In genomic region chr16:75616541-75617010, GRCh38 we compare ENCODE assay signal across 20 cellular contexts. TPM values are rescaled to one million over a fixed set of nuclear protein-coding genes. Genes with fewer than 3 reads are reported as not detected.
DNase-seq lines count a peak whose midpoint lies in the region; ATAC-seq, FAIRE-seq and TF ChIP-seq lines count a peak whose summit lies in the region.
"Had no signal": no experiment of that assay in that cellular context is flagged by ENCODE, and none has a peak within 500 bp of the region (broad histone marks: within the 10 kb centered on the region; RNA-seq: fewer than 3 reads in every experiment).

No MANE protein-coding gene starts in this region.

- peak; percentile 25; the same call in 2 of the 3 replicates for ATAC-seq in GM12878
- ATAC-seq in HG03520 (IDR thresholded peaks at IDR 0.05; ENCODE audit: unreplicated experiment) = no peak
- ATAC-seq in HG02970 (IDR thresholded peaks at IDR 0.05; ENCODE audit: low FRiP score, unreplicated experiment) = no peak
- ATAC-seq: esophagus mucosa had no signal

- no peaks in the 10 kb centered on the region for H3K27me3 ChIP-seq in CD4-positive, alpha-beta memory T cell (ENCODE audit: insufficient read depth, low read length)
- no peaks in the 10 kb centered on the region for H3K27me3 ChIP-seq in GM12878 (replicated peaks in 1 of 2; ENCODE audit: control insufficient read depth in 2 of 2, insufficient read depth in 2 of 2, low read length in 1 of 2)
- H3K27me3 ChIP-seq: BE2C, neural progenitor cell, testis had no signal

- no TSS peak for BruUV-seq in GM12878 (replicated peaks; lab: Mats Ljungman, UMichigan)

- peaks cover 8% of the 10 kb centered on the region for H3K79me2 ChIP-seq in GM12878 (ENCODE audit: control insufficient read depth, insufficient read depth, low read length)

- no peaks in the 10 kb centered on the region for H3K9me3 ChIP-seq in CD4-positive, alpha-beta memory T cell (ENCODE audit: control insufficient read depth in 1 of 2, low read length in 2 of 2)
- H3K9me3 ChIP-seq in GM12878 (replicated peaks; ENCODE audit: control insufficient read depth, insufficient read depth, low read length) = no peaks in the 10 kb centered on the region
- H3K9me3 ChIP-seq: BE2C, testis had no signal

- H3K9me3 Mint-ChIP-seq in CD4-positive, alpha-beta memory T cell = no peaks in the 10 kb centered on the region
- H3K9me3 Mint-ChIP-seq in IgD-negative memory B cell = no peaks in the 10 kb centered on the region
- H3K9me3 Mint-ChIP-seq: brain; dendritic cell treated with granulocyte-macrophage colony-stimulating factor and Interleukin-4, amounts not matched to agents 40 ng/mL and 50 ng/mL, for 4 days; neural progenitor cell had no signal

- H3K4me3 ChIP-seq in CD4-positive, alpha-beta memory T cell (ENCODE audit: low read length in 2 of 2) = no peak overlapping the region
- H3K4me3 ChIP-seq in GM12878 = no peak overlapping the region
- H3K4me3 ChIP-seq: neural progenitor cell, testis had no signal

- peak in 4 of 5 donors; percentile 28 to 51 (median 36) for DNase-seq in CD4-positive, alpha-beta memory T cell
- DNase-seq in GM13977 (ENCODE audit: low spot score) = peak; percentile 12
- DNase-seq in GM12878 (ENCODE audit: low read depth, low spot score) = no peak
- DNase-seq in NCI-H510A (lab: John Stamatoyannopoulos, UW) = no peak
- DNase-seq: BE2C, DMS153, glutamatergic neuron, GOT3, MV-4-11, NCI-H2081 treated with DMSO at 0.1 percent for 48 hours, NCI-H526, testis had no signal

- H3K27ac ChIP-seq in CD4-positive, alpha-beta memory T cell (ENCODE audit: low read depth, low read length) = peak overlapping the region; percentile 57
- peak overlapping the region; percentile 68 for H3K27ac ChIP-seq in GM12878 (ENCODE audit: control insufficient read depth, insufficient read depth)
- H3K27ac ChIP-seq: neural progenitor cell, testis, VCaP had no signal

- H3K36me3 ChIP-seq in CD4-positive, alpha-beta memory T cell (ENCODE audit: insufficient read depth, low read length) = peaks cover 15% of the 10 kb centered on the region
- peaks cover 6 to 28% of the 10 kb centered on the region in 2 experiments for H3K36me3 ChIP-seq in GM12878 (ENCODE audit: control insufficient read depth in 2 of 2, insufficient read depth in 2 of 2, low read length in 1 of 2)
- H3K36me3 ChIP-seq: neural progenitor cell had no signal

- no peak for TF ChIP-seq POLR2A in GM12878 (IDR thresholded peaks at IDR 0.05; ENCODE audit: low read depth, low read length)

- no peak overlapping the region for H3K4me2 ChIP-seq in GM12878 (ENCODE audit: control insufficient read depth, insufficient read depth)
- H3K4me2 ChIP-seq: neural progenitor cell had no signal

- no peak overlapping the region for H3K9ac ChIP-seq in GM12878 (ENCODE audit: control insufficient read depth, insufficient read depth, low read length)
- H3K9ac ChIP-seq: neural progenitor cell had no signal

- 13% methylated on average over 4 of the region's 4 CpGs for WGBS in GM12878 (ENCODE audit: insufficient coverage, insufficient replicate concordance, low lambda C conversion rate, missing lambda C conversion rate)

- POLR2A ChIA-PET in CD4-positive, alpha-beta memory T cell (lab: Charles Lee; ENCODE audit: partially characterized antibody) = interaction anchor here (0.9 to 9.6 kb wide), 5 partner anchors 9 to 151 kb away, joined by 3 to 293 read pairs (median 3); partner anchors contain the start of genes GABARAPL2, KARS1, TERF2IP and TMEM170A
- POLR2A ChIA-PET in GM12878 (lab: Charles Lee) = no interaction called here

- peaks cover 42 to 55% of the 10 kb centered on the region in 2 donors for H3K36me3 Mint-ChIP-seq in CD4-positive, alpha-beta memory T cell
- H3K36me3 Mint-ChIP-seq in IgD-negative memory B cell = peaks cover 3% of the 10 kb centered on the region

- CTCF ChIA-PET in CD4-positive, alpha-beta memory T cell (lab: Charles Lee; ENCODE audit: partially characterized antibody) = interaction anchor here (1.2 to 2.2 kb wide), 7 partner anchors 10 to 383 kb away, joined by 3 to 11 read pairs (median 4); partner anchors contain the start of genes KARS1 and TERF2IP
- CTCF ChIA-PET in GM12878 (lab: Yijun Ruan, JAX) = interaction anchor here (1.0 to 9.5 kb wide), 3 partner anchors 42 to 152 kb away, joined by 4 to 153 read pairs (median 7); partner anchors contain the start of gene TMEM170A

- FAIRE-seq in GM12878 (lab: Jason Lieb, UNC) = no peak

- intact Hi-C loops in CD4-positive, alpha-beta memory T cell (cut with micrococcal nuclease) = no loop called here
- intact Hi-C loops in GM12878 (cut with micrococcal nuclease; ENCODE audit: unreplicated experiment) = no loop called here

- H3K4me3 Mint-ChIP-seq in CD4-positive, alpha-beta memory T cell = peak overlapping the region; percentile 57 to 84 (median 74)
- peak overlapping the region in 1 of 4 donors; percentile 33 for H3K4me3 Mint-ChIP-seq in IgD-negative memory B cell
- H3K4me3 Mint-ChIP-seq: brain; dendritic cell treated with granulocyte-macrophage colony-stimulating factor and Interleukin-4, amounts not matched to agents 40 ng/mL and 50 ng/mL, for 4 days; neural progenitor cell had no signal

- H4K20me1 ChIP-seq in GM12878 (ENCODE audit: control insufficient read depth, insufficient read depth) = no peaks in the 10 kb centered on the region

- H2AFZ ChIP-seq in GM12878 (ENCODE audit: control insufficient read depth, low read depth, low read length) = no peak overlapping the region; the same call in 1 of the 2 replicates
- H2AFZ ChIP-seq: neural progenitor cell had no signal

- TF ChIP-seq CTCF in GM13977 (IDR thresholded peaks at IDR 0.05; ENCODE audit: extremely low read depth, insufficient read depth, missing control alignments) = no peak
- TF ChIP-seq CTCF in GM12878 (IDR thresholded peaks at IDR 0.05 in 2 of 3, conservative IDR thresholded peaks at IDR 0.05 in 1 of 3; ENCODE audit: control insufficient read depth in 2 of 3, extremely low read depth in 1 of 3, insufficient read depth in 1 of 3, low read depth in 3 of 3, low read length in 3 of 3) = no peak

- peaks cover 67% of the 10 kb centered on the region for H3K4me1 ChIP-seq in CD4-positive, alpha-beta memory T cell (ENCODE audit: insufficient read depth, low read length)
- peaks cover 30% of the 10 kb centered on the region for H3K4me1 ChIP-seq in GM12878 (ENCODE audit: control insufficient read depth, insufficient read depth, low read length)
- H3K4me1 ChIP-seq: BE2C had no signal

- in situ Hi-C loops in GM13977 (cut with MboI; ENCODE audit: low pct_unique_long_range_greater_than_20kb, low sequenced_read_pairs, unreplicated experiment) (no loop called here), GM12878 (cut with MboI) (no loop called here)

- H3K4me1 Mint-ChIP-seq in CD4-positive, alpha-beta memory T cell = peaks cover 37 to 60% (median 48%) of the 10 kb centered on the region in 4 donors
- peaks cover 13 to 22% (median 22%) of the 10 kb centered on the region in 3 donors for H3K4me1 Mint-ChIP-seq in IgD-negative memory B cell

- RAD21 ChIA-PET in GM12878 (lab: Charles Lee; ENCODE audit: unreplicated experiment) = no interaction called here

- TF ChIP-seq RAD21 in GM12878 (IDR thresholded peaks at IDR 0.05; ENCODE audit: insufficient read depth, low read depth, low read length) = no peak

- H3K27me3 Mint-ChIP-seq in CD4-positive, alpha-beta memory T cell = no peaks in the 10 kb centered on the region
- no peaks in the 10 kb centered on the region for H3K27me3 Mint-ChIP-seq in IgD-negative memory B cell
- H3K27me3 Mint-ChIP-seq: brain; dendritic cell treated with granulocyte-macrophage colony-stimulating factor and Interleukin-4, amounts not matched to agents 40 ng/mL and 50 ng/mL, for 4 days had no signal

- SMC1A ChIA-PET in GM12878 (lab: Charles Lee; ENCODE audit: uncharacterized antibody, unreplicated experiment) = interaction anchor here (1.7 kb wide), 1 partner anchor 10 kb away, joined by 6 read pairs; no protein-coding TSS in a partner anchor

- peak overlapping the region; percentile 85 to 97 (median 94) for H3K27ac Mint-ChIP-seq in CD4-positive, alpha-beta memory T cell
- peak overlapping the region; percentile 3 to 84 (median 23) for H3K27ac Mint-ChIP-seq in IgD-negative memory B cell
- H3K27ac Mint-ChIP-seq: brain; dendritic cell treated with granulocyte-macrophage colony-stimulating factor and Interleukin-4, amounts not matched to agents 40 ng/mL and 50 ng/mL, for 4 days; neural progenitor cell had no signal

- no peak for TF ChIP-seq EP300 in GM12878 (IDR thresholded peaks at IDR 0.05; ENCODE audit: borderline replicate concordance in 1 of 2, control insufficient read depth in 1 of 2, low read depth in 2 of 2, low read length in 2 of 2)

RNA-seq across cellular contexts. Expression of gene ADAT1, which starts 6.5 kb away (rescaled TPM):
- total RNA-seq in CD4-positive, alpha-beta memory T cell = 10 to 100 TPM; 88.3 to 93.9 TPM
- 10 to 100 TPM; 44.4 to 54.9 TPM for polyA plus RNA-seq in CD4-positive, alpha-beta memory T cell
- polyA plus RNA-seq in IgD-negative memory B cell (39.3 TPM), GM12878 (2011; rRNA removed) (28.2 and 34.8 TPM in 2 replicates), GM12878 (2014; fragmentation: Illumina TruSeq; extraction: Trizol) (77.4 and 86.7 TPM in 2 replicates), GM12878 (2014; fragmentation: Nextera tagmentation; extraction: Ambion mirVana) (10 to 100 TPM; 26.2 to 29.5 TPM), GM12878 (2014; rRNA removed) (39.5 and 49.9 TPM in 2 replicates), GM12878 (2016; fragmentation: Nextera tagmentation; extraction: Ambion mirVana) (10 to 100 TPM; 43.9 to 65.2 TPM)
- total RNA-seq in GM12878 (2013; cell fraction: nucleolus; rRNA removed) = 83.5 and 88.1 TPM in 2 replicates
- total RNA-seq in GM12878 (2014; rRNA removed) (61.7 and 72.9 TPM in 2 replicates), GM12878 (2014; rRNA removed; fragmentation: Illumina TruSeq; extraction: Trizol) (66.3 and 70.3 TPM in 2 replicates), GM12878 (2021) (70.0 and 72.3 TPM in 2 replicates)
- polyA plus RNA-seq in GM12878 (2011; ENCODE audit: low read depth) = 17.9 TPM
- 46.9 and 48.7 TPM in 2 replicates for polyA plus RNA-seq in GM12878 (2011; cell fraction: cytosol; rRNA removed)
- polyA plus RNA-seq in GM12878 (2011; cell fraction: nucleus; rRNA removed) = 20.0 and 33.1 TPM in 2 replicates
- 29.3 and 30.7 TPM in 2 replicates for polyA plus RNA-seq in GM12878 (2012)
- polyA minus RNA-seq in GM12878 (2011; rRNA and poly(A)+ RNA removed) = 67.9 and 68.8 TPM in 2 replicates
- 16.3 and 19.5 TPM in 2 replicates for polyA minus RNA-seq in GM12878 (2011; cell fraction: cytosol; rRNA and poly(A)+ RNA removed)
- polyA minus RNA-seq in GM12878 (2011; cell fraction: nucleus; rRNA and poly(A)+ RNA removed) = 26.2 and 42.5 TPM in 2 replicates

RNA-seq across cellular contexts. Expression of gene KARS1, which starts 30.9 kb away (rescaled TPM):
- 100 to 1,000 TPM; 120 to 124 TPM for total RNA-seq in CD4-positive, alpha-beta memory T cell
- 100 to 1,000 TPM; 259 to 306 TPM for polyA plus RNA-seq in CD4-positive, alpha-beta memory T cell
- polyA plus RNA-seq in IgD-negative memory B cell (184 TPM), GM12878 (2011; rRNA removed) (187 and 198 TPM in 2 replicates), GM12878 (2014; fragmentation: Illumina TruSeq; extraction: Trizol) (280 and 301 TPM in 2 replicates), GM12878 (2014; fragmentation: Nextera tagmentation; extraction: Ambion mirVana) (100 to 1,000 TPM; 187 to 207 TPM), GM12878 (2014; rRNA removed) (184 and 201 TPM in 2 replicates), GM12878 (2016; fragmentation: Nextera tagmentation; extraction: Ambion mirVana) (100 to 1,000 TPM; 304 to 312 TPM)
- 78.7 and 85.6 TPM in 2 replicates for total RNA-seq in GM12878 (2013; cell fraction: nucleolus; rRNA removed)
- total RNA-seq in GM12878 (2014; rRNA removed) (216 and 234 TPM in 2 replicates), GM12878 (2014; rRNA removed; fragmentation: Illumina TruSeq; extraction: Trizol) (235 and 238 TPM in 2 replicates), GM12878 (2021) (194 and 195 TPM in 2 replicates)
- polyA plus RNA-seq in GM12878 (2011; ENCODE audit: low read depth) = 105 TPM
- 131 and 137 TPM in 2 replicates for polyA plus RNA-seq in GM12878 (2011; cell fraction: cytosol; rRNA removed)
- 87.4 and 93.4 TPM in 2 replicates for polyA plus RNA-seq in GM12878 (2011; cell fraction: nucleus; rRNA removed)
- 130 and 131 TPM in 2 replicates for polyA plus RNA-seq in GM12878 (2012)
- polyA minus RNA-seq in GM12878 (2011; rRNA and poly(A)+ RNA removed) = 131 and 168 TPM in 2 replicates
- 35.9 and 55.2 TPM in 2 replicates for polyA minus RNA-seq in GM12878 (2011; cell fraction: cytosol; rRNA and poly(A)+ RNA removed)
- 35.3 and 61.6 TPM in 2 replicates for polyA minus RNA-seq in GM12878 (2011; cell fraction: nucleus; rRNA and poly(A)+ RNA removed)

RNA-seq across cellular contexts. Expression of gene TERF2IP, which starts 31.0 kb away (rescaled TPM):
- total RNA-seq in CD4-positive, alpha-beta memory T cell = 100 to 1,000 TPM in 1 of 2 experiments, 10 to 100 TPM in 1; 98.4 to 108 TPM
- polyA plus RNA-seq in CD4-positive, alpha-beta memory T cell = 100 to 1,000 TPM; 152 to 185 TPM
- 128 TPM for polyA plus RNA-seq in IgD-negative memory B cell
- total RNA-seq in GM12878 (2013; cell fraction: nucleolus; rRNA removed) = 35.3 and 37.9 TPM in 2 replicates
- total RNA-seq in GM12878 (2014; rRNA removed) = 50.2 and 57.8 TPM in 2 replicates
- 60.1 and 62.4 TPM in 2 replicates for total RNA-seq in GM12878 (2014; rRNA removed; fragmentation: Illumina TruSeq; extraction: Trizol)
- total RNA-seq in GM12878 (2021) = 56.5 and 57.4 TPM in 2 replicates
- polyA plus RNA-seq in GM12878 (2011; ENCODE audit: low read depth) = 41.6 TPM
- 50.5 and 73.9 TPM in 2 replicates for polyA plus RNA-seq in GM12878 (2011; rRNA removed)
- polyA plus RNA-seq in GM12878 (2011; cell fraction: cytosol; rRNA removed) = 30.7 and 33.4 TPM in 2 replicates
- 29.1 and 39.8 TPM in 2 replicates for polyA plus RNA-seq in GM12878 (2011; cell fraction: nucleus; rRNA removed)
- polyA plus RNA-seq in GM12878 (2012) = 65.6 and 72.2 TPM in 2 replicates
- polyA plus RNA-seq in GM12878 (2014; fragmentation: Illumina TruSeq; extraction: Trizol) = 77.9 and 103 TPM in 2 replicates
- polyA plus RNA-seq in GM12878 (2014; fragmentation: Nextera tagmentation; extraction: Ambion mirVana) = 10 to 100 TPM; 19.6 to 40.6 TPM
- polyA plus RNA-seq in GM12878 (2014; rRNA removed) = 51.8 and 52.3 TPM in 2 replicates
- 10 to 100 TPM; 86.4 to 93.1 TPM for polyA plus RNA-seq in GM12878 (2016; fragmentation: Nextera tagmentation; extraction: Ambion mirVana)
- polyA minus RNA-seq in GM12878 (2011; rRNA and poly(A)+ RNA removed) = 9.9 and 12.1 TPM in 2 replicates
- polyA minus RNA-seq in GM12878 (2011; cell fraction: cytosol; rRNA and poly(A)+ RNA removed) = 13.0 and 13.1 TPM in 2 replicates
- polyA minus RNA-seq in GM12878 (2011; cell fraction: nucleus; rRNA and poly(A)+ RNA removed) = 14.3 and 21.2 TPM in 2 replicates

RNA-seq across cellular contexts. Expression of gene GABARAPL2, which starts 50.4 kb away (rescaled TPM):
- total RNA-seq in CD4-positive, alpha-beta memory T cell = 100 to 1,000 TPM in 1 of 2 experiments, 10 to 100 TPM in 1; 91.9 to 100 TPM
- polyA plus RNA-seq in CD4-positive, alpha-beta memory T cell = 100 to 1,000 TPM; 277 to 285 TPM
- polyA plus RNA-seq in IgD-negative memory B cell (307 TPM), GM12878 (2011; rRNA removed) (119 and 151 TPM in 2 replicates), GM12878 (2014; fragmentation: Illumina TruSeq; extraction: Trizol) (108 and 137 TPM in 2 replicates), GM12878 (2014; fragmentation: Nextera tagmentation; extraction: Ambion mirVana) (100 to 1,000 TPM; 358 to 359 TPM), GM12878 (2014; rRNA removed) (122 and 137 TPM in 2 replicates), GM12878 (2016; fragmentation: Nextera tagmentation; extraction: Ambion mirVana) (100 to 1,000 TPM; 260 to 266 TPM)
- 68.6 and 74.4 TPM in 2 replicates for total RNA-seq in GM12878 (2013; cell fraction: nucleolus; rRNA removed)
- total RNA-seq in GM12878 (2014; rRNA removed) (61.9 and 69.8 TPM in 2 replicates), GM12878 (2014; rRNA removed; fragmentation: Illumina TruSeq; extraction: Trizol) (69.9 and 70.7 TPM in 2 replicates), GM12878 (2021) (102 and 106 TPM in 2 replicates)
- polyA plus RNA-seq in GM12878 (2011; ENCODE audit: low read depth) = 71.7 TPM
- 58.7 and 78.4 TPM in 2 replicates for polyA plus RNA-seq in GM12878 (2011; cell fraction: cytosol; rRNA removed)
- polyA plus RNA-seq in GM12878 (2011; cell fraction: nucleus; rRNA removed) = 65.7 and 69.1 TPM in 2 replicates
- polyA plus RNA-seq in GM12878 (2012) = 123 and 162 TPM in 2 replicates
- 30.8 and 41.5 TPM in 2 replicates for polyA minus RNA-seq in GM12878 (2011; rRNA and poly(A)+ RNA removed)
- 11.5 and 15.1 TPM in 2 replicates for polyA minus RNA-seq in GM12878 (2011; cell fraction: cytosol; rRNA and poly(A)+ RNA removed)
- polyA minus RNA-seq in GM12878 (2011; cell fraction: nucleus; rRNA and poly(A)+ RNA removed) = 16.2 and 21.0 TPM in 2 replicates

Comparison
In these comparisons a context has a peak if more than half of its experiments do, and no peak if none do; other contexts are left out.
1. DNase-seq: peak in CD4-positive, alpha-beta memory T cell (4 of 5) and GM13977 (single experiment); none in GM12878 (single experiment) and NCI-H510A (single experiment).